ENCODE assay signal across 1 cellular context in genomic region chr17:8632087-8632486, GRCh38.
TF ChIP-seq lines count a peak whose summit lies in the region.

No MANE protein-coding gene starts in this region.

TF ChIP-seq in HepG2, 621 proteins besides CTCF, POLR2A, EP300 and RAD21 (continued from another document and continues in another):
- no peak for TF ChIP-seq RERE (CRISPR knock-in tag; IDR thresholded peaks at IDR 0.05; ENCODE audit: low read depth)
- no peak for TF ChIP-seq CSRNP1 (CRISPR knock-in tag; IDR thresholded peaks at IDR 0.05)
- TF ChIP-seq SMAD9 (CRISPR knock-in tag; IDR thresholded peaks at IDR 0.05) = no peak
- TF ChIP-seq HMGA1 (CRISPR knock-in tag; conservative IDR thresholded peaks at IDR 0.05) = no peak
- no peak for TF ChIP-seq NFAT5 (CRISPR knock-in tag; IDR thresholded peaks at IDR 0.05)
- no peak for TF ChIP-seq DNMT3B (CRISPR knock-in tag; conservative IDR thresholded peaks at IDR 0.05)
- TF ChIP-seq ZNF687 (CRISPR knock-in tag; IDR thresholded peaks at IDR 0.05) = no peak
- no peak for TF ChIP-seq ZNF274 (CRISPR knock-in tag; IDR thresholded peaks at IDR 0.05)
- TF ChIP-seq ZNF784 (CRISPR knock-in tag; IDR thresholded peaks at IDR 0.05; ENCODE audit: borderline replicate concordance) = no peak
- no peak for TF ChIP-seq ZKSCAN1 (IDR thresholded peaks at IDR 0.05; ENCODE audit: low read length)
- TF ChIP-seq ZNF652 (CRISPR knock-in tag; IDR thresholded peaks at IDR 0.05; ENCODE audit: borderline replicate concordance, low read depth) = no peak
- peak; percentile 64; the same call in 1 of the 2 replicates for TF ChIP-seq TFAP4 (IDR thresholded peaks at IDR 0.05; ENCODE audit: borderline replicate concordance, low read depth)
- no peak for TF ChIP-seq ZBTB42 (CRISPR knock-in tag; IDR thresholded peaks at IDR 0.05)
- TF ChIP-seq NCOA2 (CRISPR knock-in tag; IDR thresholded peaks at IDR 0.05) = no peak
- TF ChIP-seq ZNF224 (CRISPR knock-in tag; IDR thresholded peaks at IDR 0.05) = no peak
- TF ChIP-seq ZBTB8A (CRISPR knock-in tag; IDR thresholded peaks at IDR 0.05; ENCODE audit: borderline replicate concordance, low read depth) = no peak
- TF ChIP-seq REST (IDR thresholded peaks at IDR 0.05; ENCODE audit: borderline replicate concordance in 1 of 2, low read depth in 1 of 2, low read length in 2 of 2) = no peak
- TF ChIP-seq PHF21A (CRISPR knock-in tag; IDR thresholded peaks at IDR 0.05) = no peak
- no peak for TF ChIP-seq PAX8 (CRISPR knock-in tag; IDR thresholded peaks at IDR 0.05; ENCODE audit: borderline replicate concordance)
- TF ChIP-seq NR2F1 (CRISPR knock-in tag; IDR thresholded peaks at IDR 0.05) = no peak
- TF ChIP-seq ZNF788 (CRISPR knock-in tag; IDR thresholded peaks at IDR 0.05; ENCODE audit: borderline replicate concordance) = no peak
- no peak for TF ChIP-seq SP2 (CRISPR knock-in tag; IDR thresholded peaks at IDR 0.05)
- peak; percentile 95 for TF ChIP-seq PRDM15 (CRISPR knock-in tag; IDR thresholded peaks at IDR 0.05)
- no peak for TF ChIP-seq SMAD3 (CRISPR knock-in tag; IDR thresholded peaks at IDR 0.05)
- TF ChIP-seq ZNF432 (CRISPR knock-in tag; IDR thresholded peaks at IDR 0.05; ENCODE audit: borderline replicate concordance) = no peak
- peak; percentile 59; the same call in 1 of the 2 replicates for TF ChIP-seq ZBTB7B (CRISPR knock-in tag; IDR thresholded peaks at IDR 0.05)
